ENCODE assay signal across 8 cellular contexts in the genomic region with DNA sequence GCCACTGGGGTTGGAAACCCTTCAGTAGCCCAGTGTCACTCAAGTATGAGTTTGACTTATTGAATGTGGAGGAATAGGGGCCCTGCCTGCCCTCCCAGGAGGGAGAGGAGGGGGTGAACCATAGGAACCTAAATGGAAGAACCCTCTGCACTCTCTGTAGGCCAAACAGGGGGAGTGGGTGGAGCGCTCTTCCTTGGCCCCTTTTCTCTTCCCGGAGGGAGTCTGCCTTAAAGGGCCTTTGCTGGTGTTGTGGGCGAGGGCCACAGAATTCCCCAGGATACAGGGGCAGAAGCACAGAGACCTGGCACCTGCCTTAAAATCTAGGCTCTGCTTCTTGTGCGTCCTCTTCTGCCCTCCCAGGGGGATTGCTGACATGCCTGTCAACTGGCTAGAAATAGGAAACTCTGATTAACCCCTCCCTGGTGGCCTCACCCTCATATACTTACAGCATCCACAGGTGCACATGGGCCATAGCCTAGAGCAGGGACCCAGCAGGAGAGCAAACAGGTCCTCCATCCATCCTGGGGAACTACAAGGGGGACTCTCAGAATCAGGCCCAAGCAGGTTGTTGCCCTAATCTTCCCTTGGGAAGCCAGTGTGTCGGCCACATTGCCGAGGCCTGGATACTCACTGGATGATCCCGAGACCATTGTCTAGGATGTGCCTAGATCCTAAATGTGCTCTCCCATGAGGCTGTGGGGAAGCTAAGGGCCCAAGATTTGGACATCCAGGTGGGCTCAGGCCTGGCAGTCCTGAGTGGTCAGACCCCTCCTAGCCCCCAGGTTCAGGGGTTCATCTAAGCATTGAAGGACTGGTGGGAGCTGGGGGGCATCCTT. TPM values are rescaled to one million over a fixed set of nuclear protein-coding genes. Genes with fewer than 3 reads are reported as not detected.
DNase-seq lines count a peak whose midpoint lies in the region; ATAC-seq, FAIRE-seq and TF ChIP-seq lines count a peak whose summit lies in the region.

No MANE protein-coding gene starts in this region.

- peaks cover 63% of the 10 kb centered on the region for H3K4me1 ChIP-seq in BLaER1
- peaks cover 61% of the 10 kb centered on the region for H3K4me1 ChIP-seq in OCI-LY7 (ENCODE audit: insufficient read depth, low read length, poor library complexity, severe bottlenecking)
- H3K4me1 ChIP-seq in endothelial cell of umbilical vein (ENCODE audit: control insufficient read depth, extremely low read depth, insufficient read depth, low read length), result peaks cover 45% of the 10 kb centered on the region
- peaks cover 66% of the 10 kb centered on the region for H3K4me1 ChIP-seq in neuron (ENCODE audit: insufficient read depth, low read length)

- dilution Hi-C loops in endothelial cell of umbilical vein (cut with MboI; ENCODE audit: extremely low pct_ligation_motif_present, low sequenced_read_pairs), result no loop called here

- TF ChIP-seq CTCF in OCI-LY7 (conservative IDR thresholded peaks at IDR 0.05; ENCODE audit: low read length), result no peak
- no peak for TF ChIP-seq CTCF in endothelial cell of umbilical vein (IDR thresholded peaks at IDR 0.05; ENCODE audit: extremely low read depth in 1 of 2, insufficient read depth in 1 of 2, low read depth in 1 of 2, low read length in 2 of 2)

- H3K9ac ChIP-seq in BLaER1 (peak overlapping the region; percentile 97), endothelial cell of umbilical vein (replicated peaks; ENCODE audit: extremely low read depth, insufficient read depth, low read length) (no peak overlapping the region)

- intact Hi-C loops in OCI-LY7 (cut with micrococcal nuclease; ENCODE audit: unreplicated experiment) (loop anchor here (1.0 to 10.0 kb wide), 7 partner anchors 14 to 953 kb away; partner anchors contain the start of genes ACTR1A, C10orf95, FBXW4 and NT5C2), endothelial cell of umbilical vein (cut with micrococcal nuclease) (loop anchor here (5.0 kb wide), 1 partner anchor 225 kb away; the partner anchor contains the start of gene FBXL15)

- H3K9me3 ChIP-seq in BLaER1 (no peaks in the 10 kb centered on the region), OCI-LY7 (ENCODE audit: low read length) (no peaks in the 10 kb centered on the region), endothelial cell of umbilical vein (replicated peaks; ENCODE audit: control insufficient read depth, insufficient read depth, low read length) (no peaks in the 10 kb centered on the region), neuron (ENCODE audit: low read length) (no peaks in the 10 kb centered on the region)

- POLR2A ChIA-PET in OCI-LY7 (lab: Charles Lee) (interaction anchor here (0.6 to 2.7 kb wide), 3 partner anchors 13 to 35 kb away, joined by 4 to 17 read pairs (median 4); no protein-coding TSS in a partner anchor), endothelial cell of umbilical vein (lab: Charles Lee) (interaction anchor here (1.6 kb wide), 1 partner anchor 143 kb away, joined by 4 read pairs; the partner anchor contains the start of gene SUFU)

- CTCF ChIA-PET in OCI-LY7 (lab: Charles Lee; ENCODE audit: unreplicated experiment), result no interaction called here
- CTCF ChIA-PET in endothelial cell of umbilical vein (lab: Charles Lee), result interaction anchor here (0.6 to 6.9 kb wide), 3 partner anchors 15 to 67 kb away, joined by 3 to 110 read pairs (median 4); no protein-coding TSS in a partner anchor

- H3K27ac ChIP-seq in BLaER1 (peak overlapping the region; percentile 98), OCI-LY7 (ENCODE audit: low read depth, low read length, poor library complexity, severe bottlenecking) (peak overlapping the region; percentile 95), endothelial cell of umbilical vein (ENCODE audit: insufficient read depth, low read depth, low read length) (no peak overlapping the region)

- H3K4me3 ChIP-seq in BLaER1, result peak overlapping the region; percentile 95
- peak overlapping the region; percentile 84 for H3K4me3 ChIP-seq in OCI-LY7 (ENCODE audit: low read depth, low read length, poor library complexity, severe bottlenecking)
- H3K4me3 ChIP-seq in endothelial cell of umbilical vein (replicated peaks in 1 of 3; ENCODE audit: insufficient read depth in 1 of 3, low read depth in 1 of 3, low read length in 3 of 3), result peak overlapping the region in 2 of 3 experiments; percentile 56 to 62
- peak overlapping the region; percentile 92 for H3K4me3 ChIP-seq in neuron (ENCODE audit: low read length)

- DNase-seq in OCI-LY7 (ENCODE audit: low spot score) (peak; percentile 93), endothelial cell of umbilical vein (ENCODE audit: low read depth, low spot score) (no peak), NCI-H2107 (lab: John Stamatoyannopoulos, UW) (no peak), Ammon's horn (ENCODE audit: low spot score) (no peak)
- no peak for DNase-seq in stimulated activated CD4-positive, alpha-beta T cell treated with anti-CD3 and anti-CD28 coated beads, Interleukin-2, amount 100 ng/mL, for 48 hours

- TF ChIP-seq POLR2A in endothelial cell of umbilical vein (IDR thresholded peaks at IDR 0.05; ENCODE audit: low read depth, low read length), result no peak

- ATAC-seq in HG02973 (IDR thresholded peaks at IDR 0.05; ENCODE audit: unreplicated experiment), result no peak

- no peaks in the 10 kb centered on the region for H3K9me2 ChIP-seq in OCI-LY7 (ENCODE audit: insufficient read depth, low read length)

- BruUV-seq in OCI-LY7 (replicated peaks; lab: Mats Ljungman, UMichigan) (no TSS peak), endothelial cell of umbilical vein (replicated peaks; lab: Mats Ljungman, UMichigan) (no TSS peak)

- H2AFZ ChIP-seq in OCI-LY7 (ENCODE audit: low read length) (no peak overlapping the region), endothelial cell of umbilical vein (ENCODE audit: low read depth, low read length) (no peak overlapping the region), neuron (ENCODE audit: low read depth, low read length) (no peak overlapping the region)

- no peak for FAIRE-seq in endothelial cell of umbilical vein (lab: Jason Lieb, UNC)

- H3K9me1 ChIP-seq in endothelial cell of umbilical vein (replicated peaks; ENCODE audit: control insufficient read depth, extremely low read depth, insufficient read depth, low read length), result no peaks in the 10 kb centered on the region

- H3K79me2 ChIP-seq in OCI-LY7 (ENCODE audit: insufficient read depth, low read depth, low read length) (peaks cover 82% of the 10 kb centered on the region), endothelial cell of umbilical vein (ENCODE audit: control insufficient read depth, insufficient read depth, low read length) (peaks cover 87% of the 10 kb centered on the region)

- H3K27me3 ChIP-seq in BLaER1, result no peaks in the 10 kb centered on the region
- no peaks in the 10 kb centered on the region for H3K27me3 ChIP-seq in endothelial cell of umbilical vein (ENCODE audit: control insufficient read depth in 2 of 2, insufficient read depth in 2 of 2, low read length in 2 of 2)
- H3K27me3 ChIP-seq in neuron (ENCODE audit: insufficient read depth, low read length), result no peaks in the 10 kb centered on the region

- H3K36me3 ChIP-seq in BLaER1 (peaks cover 31% of the 10 kb centered on the region), OCI-LY7 (ENCODE audit: insufficient read depth, low read length) (peaks cover 42% of the 10 kb centered on the region; the same call in 1 of the 2 replicates), endothelial cell of umbilical vein (ENCODE audit: control insufficient read depth in 2 of 2, extremely low read depth in 1 of 2, insufficient read depth in 2 of 2, low read length in 2 of 2) (peaks cover 0 to 11% of the 10 kb centered on the region in 2 experiments), neuron (ENCODE audit: insufficient read depth, low read length) (peaks cover 27% of the 10 kb centered on the region)

- H3K4me2 ChIP-seq in BLaER1 (peak overlapping the region; percentile 97), OCI-LY7 (ENCODE audit: low read length) (peak overlapping the region; percentile 82), endothelial cell of umbilical vein (ENCODE audit: insufficient read depth, low read length) (peak overlapping the region; percentile 61)

- H4K20me1 ChIP-seq in BLaER1 (peaks cover 77% of the 10 kb centered on the region), OCI-LY7 (ENCODE audit: insufficient read depth, low read length) (no peaks in the 10 kb centered on the region), endothelial cell of umbilical vein (replicated peaks; ENCODE audit: control insufficient read depth, extremely low read depth, insufficient read depth, low read length) (no peaks in the 10 kb centered on the region)

TF ChIP-seq in endothelial cell of umbilical vein, 7 proteins besides CTCF, POLR2A, EP300 and RAD21:
- TF ChIP-seq, protein P1, sequence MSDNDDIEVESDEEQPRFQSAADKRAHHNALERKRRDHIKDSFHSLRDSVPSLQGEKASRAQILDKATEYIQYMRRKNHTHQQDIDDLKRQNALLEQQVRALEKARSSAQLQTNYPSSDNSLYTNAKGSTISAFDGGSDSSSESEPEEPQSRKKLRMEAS (IDR thresholded peaks at IDR 0.05; ENCODE audit: insufficient read depth, insufficient read length), result no peak
- no peak for TF ChIP-seq GATA2 (IDR thresholded peaks at IDR 0.05; ENCODE audit: insufficient read depth, insufficient read length, low read depth, low read length)
- TF ChIP-seq JUN (IDR thresholded peaks at IDR 0.05; ENCODE audit: borderline replicate concordance, insufficient read depth, insufficient read length, low read depth), result no peak
- no peak for TF ChIP-seq FOS (IDR thresholded peaks at IDR 0.05; ENCODE audit: borderline replicate concordance, insufficient read depth, low read length)
- no peak for TF ChIP-seq EZH2 (IDR thresholded peaks at IDR 0.05; ENCODE audit: borderline replicate concordance, low read depth, low read length, severe bottlenecking)
- no peak for TF ChIP-seq MYC (IDR thresholded peaks at IDR 0.05; ENCODE audit: low read depth, low read length)

RNA-seq across cellular contexts. Expression of gene TRIM8, which starts 3.4 kb away (rescaled TPM):
- 54.2 and 67.3 TPM in 2 replicates for total RNA-seq in OCI-LY7 (2014; rRNA removed; shearing (Covaris generic))
- 73.1 and 92.1 TPM in 2 replicates for total RNA-seq in OCI-LY7 (2022)
- total RNA-seq in endothelial cell of umbilical vein, result 108 and 114 TPM in 2 replicates
- polyA plus RNA-seq in endothelial cell of umbilical vein, result 74.1 and 77.2 TPM in 2 replicates
- 88.7 and 106 TPM in 2 replicates for polyA plus RNA-seq in endothelial cell of umbilical vein (2011; cell fraction: cytosol; rRNA removed)
- polyA plus RNA-seq in endothelial cell of umbilical vein (2011; cell fraction: nucleus; rRNA removed), result 74.2 and 76.4 TPM in 2 replicates
- polyA plus RNA-seq in endothelial cell of umbilical vein (2012), result 154 and 159 TPM in 2 replicates
- polyA minus RNA-seq in endothelial cell of umbilical vein, result 45.9 and 64.0 TPM in 2 replicates
- 17.6 TPM for polyA minus RNA-seq in endothelial cell of umbilical vein (2011; cell fraction: cytosol; rRNA and poly(A)+ RNA removed)
- polyA minus RNA-seq in endothelial cell of umbilical vein (2011; cell fraction: nucleus; rRNA and poly(A)+ RNA removed), result 26.3 and 40.0 TPM in 2 replicates
